Comparison of ENCODE assay signal across 1 cellular context in genomic region chr2:105961599-105962146, GRCh38.
A peak's percentile ranks its signal among the peaks of the same experiment; 100 is the strongest.
TF ChIP-seq lines count a peak whose summit lies in the region.

No MANE protein-coding gene starts in this region.

TF ChIP-seq in WTC11, 78 proteins besides CTCF, POLR2A, EP300 and RAD21 (continued from another document):
- TF ChIP-seq ZNF396 (CRISPR knock-in tag; IDR thresholded peaks at IDR 0.05; ENCODE audit: borderline replicate concordance): no peak
- peak; percentile 46; the same call in 1 of the 2 replicates for TF ChIP-seq MAX (CRISPR knock-in tag; IDR thresholded peaks at IDR 0.05)
- no peak for TF ChIP-seq MXD4 (CRISPR knock-in tag; IDR thresholded peaks at IDR 0.05; ENCODE audit: borderline replicate concordance)
- TF ChIP-seq SMAD4 (CRISPR knock-in tag; IDR thresholded peaks at IDR 0.05): no peak
- TF ChIP-seq NFATC4 (CRISPR knock-in tag; IDR thresholded peaks at IDR 0.05): no peak
- TF ChIP-seq ZSCAN18 (CRISPR knock-in tag; IDR thresholded peaks at IDR 0.05): no peak
- no peak for TF ChIP-seq ZNF317 (CRISPR knock-in tag; IDR thresholded peaks at IDR 0.05; ENCODE audit: borderline replicate concordance, low read depth)
- no peak for TF ChIP-seq CBFB (CRISPR knock-in tag; IDR thresholded peaks at IDR 0.05; ENCODE audit: low read depth)
- TF ChIP-seq ZNF219 (CRISPR knock-in tag; IDR thresholded peaks at IDR 0.05; ENCODE audit: borderline replicate concordance): no peak
- TF ChIP-seq ZNF423 (CRISPR knock-in tag; IDR thresholded peaks at IDR 0.05): 0 out of 2 replicates have a peak, but pooled peaks have one; percentile 3
- no peak for TF ChIP-seq JAZF1 (CRISPR knock-in tag; IDR thresholded peaks at IDR 0.05)
- TF ChIP-seq EMX1 (CRISPR knock-in tag; IDR thresholded peaks at IDR 0.05): no peak
